1 cellular context compared by ENCODE assay signal in genomic region chr5:157328277-157328912, GRCh38.
TF ChIP-seq lines count a peak whose summit lies in the region.

No MANE protein-coding gene starts in this region.

TF ChIP-seq in K562, 482 proteins besides CTCF, POLR2A, EP300 and RAD21 (continued from another document):
- TF ChIP-seq RERE (CRISPR knock-in tag; IDR thresholded peaks at IDR 0.05; ENCODE audit: borderline replicate concordance) (no peak), RCOR1 (IDR thresholded peaks at IDR 0.05; ENCODE audit: borderline replicate concordance in 1 of 2, low read depth in 2 of 2, low read length in 2 of 2) (0 out of 4 replicates have a peak, but pooled peaks of 1 of the 2 experiments have one; percentile 30), ZBTB7A (IDR thresholded peaks at IDR 0.05; ENCODE audit: borderline replicate concordance, control insufficient read depth, low read depth, low read length) (no peak), ILK (tag; IDR thresholded peaks at IDR 0.05; ENCODE audit: borderline replicate concordance, low read depth) (no peak), ARHGAP35 (IDR thresholded peaks at IDR 0.05; ENCODE audit: partially characterized antibody) (no peak), ZNF639 (CRISPR knock-in tag; conservative IDR thresholded peaks at IDR 0.05 in 1 of 2, IDR thresholded peaks at IDR 0.05 in 1 of 2) (no peak), ZNF707 (CRISPR knock-in tag; conservative IDR thresholded peaks at IDR 0.05) (no peak), TCF7 (IDR thresholded peaks at IDR 0.05; ENCODE audit: borderline replicate concordance) (no peak), MYC (IDR thresholded peaks at IDR 0.05; ENCODE audit: low read depth, low read length) (0 out of 2 replicates have a peak, but pooled peaks have one; percentile 21), MYC (CRISPR knock-in tag; IDR thresholded peaks at IDR 0.05; ENCODE audit: borderline replicate concordance, low read depth) (no peak), JUND (IDR thresholded peaks at IDR 0.05; ENCODE audit: borderline replicate concordance, low read depth, low read length) (0 out of 2 replicates have a peak, but pooled peaks have one; percentile 4), JUND (tag; IDR thresholded peaks at IDR 0.05; ENCODE audit: borderline replicate concordance, low read depth, low read length) (no peak; the same call in 2 of the 3 replicates), ZNF511 (CRISPR knock-in tag; IDR thresholded peaks at IDR 0.05) (no peak), ZNF253 (CRISPR knock-in tag; conservative IDR thresholded peaks at IDR 0.05) (no peak), EGR1 (conservative IDR thresholded peaks at IDR 0.05) (no peak), EHMT2 (IDR thresholded peaks at IDR 0.05) (no peak), CREM (IDR thresholded peaks at IDR 0.05; ENCODE audit: low read depth) (peak; percentile 9; the same call in 1 of the 2 replicates), DEAF1 (CRISPR knock-in tag; IDR thresholded peaks at IDR 0.05) (peak; percentile 60), ELK3 (CRISPR knock-in tag; IDR thresholded peaks at IDR 0.05) (no peak), STAG1 (CRISPR knock-in tag; IDR thresholded peaks at IDR 0.05; ENCODE audit: borderline replicate concordance) (peak; percentile 68; the same call in 1 of the 2 replicates), VEZF1 (CRISPR knock-in tag; IDR thresholded peaks at IDR 0.05) (peak; percentile 9; the same call in 1 of the 2 replicates), CEBPB (tag; IDR thresholded peaks at IDR 0.05) (peak; percentile 29; the same call in 1 of the 2 replicates), CTBP1 (IDR thresholded peaks at IDR 0.05; ENCODE audit: borderline replicate concordance) (peak; percentile 34; the same call in 1 of the 2 replicates), MAZ (CRISPR knock-in tag; conservative IDR thresholded peaks at IDR 0.05 in 1 of 2, IDR thresholded peaks at IDR 0.05 in 1 of 2) (0 out of 4 replicates have a peak, but pooled peaks have one; percentile 26 to 28), NR2C2 (CRISPR knock-in tag; IDR thresholded peaks at IDR 0.05) (no peak), NR2C2 (tag; IDR thresholded peaks at IDR 0.05) (no peak), PHTF2 (CRISPR knock-in tag; IDR thresholded peaks at IDR 0.05) (no peak), ZNF280A (IDR thresholded peaks at IDR 0.05; ENCODE audit: low read depth, partially characterized antibody) (no peak), CREB3L1 (IDR thresholded peaks at IDR 0.05; ENCODE audit: borderline replicate concordance, low read depth) (no peak)
TF ChIP-seq in K562: peak in this region for 12.
